In the genomic region with DNA sequence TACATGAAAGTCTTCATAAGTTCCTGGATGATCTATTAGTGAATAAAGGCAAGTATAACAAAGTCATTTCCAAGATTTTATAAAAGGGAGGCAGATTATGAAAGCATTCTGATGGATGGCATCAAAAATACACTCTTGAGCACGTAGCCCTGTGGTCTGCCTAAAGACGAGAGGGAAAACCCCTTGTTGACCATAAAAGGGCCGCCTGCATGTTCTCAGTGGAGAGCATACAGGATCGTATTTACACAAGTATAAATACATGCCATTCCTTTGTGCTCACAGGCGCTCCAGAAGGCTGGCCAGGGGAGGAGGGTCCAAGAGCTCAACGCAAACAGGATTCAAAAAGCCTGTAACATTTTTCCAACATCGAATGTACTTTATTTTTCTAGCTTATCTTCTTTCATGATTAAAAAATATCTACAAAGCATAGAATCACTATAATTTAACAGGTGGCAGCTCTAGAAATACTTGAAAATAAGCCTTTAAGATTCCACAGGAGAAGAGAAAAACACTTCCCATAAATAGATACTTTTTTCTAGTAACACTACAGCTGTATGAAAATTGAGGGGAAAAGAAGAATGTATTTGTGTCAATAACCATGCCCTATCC, we compare ENCODE assay signal across 8 cellular contexts. TPM values are rescaled to one million over a fixed set of nuclear protein-coding genes. Genes with fewer than 3 reads are reported as not detected.
DNase-seq lines count a peak whose midpoint lies in the region; ATAC-seq and TF ChIP-seq lines count a peak whose summit lies in the region.

No MANE protein-coding gene starts in this region.

- H3K36me3 ChIP-seq in RWPE2 (ENCODE audit: low read depth) (peaks cover 12% of the 10 kb centered on the region), gastrocnemius medialis (no peaks in the 10 kb centered on the region)

- in situ Hi-C loops in gastrocnemius medialis (cut with MboI; ENCODE audit: low sequenced_read_pairs in 4 of 4), result no loop called here

- no peak for TF ChIP-seq POLR2A in gastrocnemius medialis (IDR thresholded peaks at IDR 0.05)

- ATAC-seq in RWPE2 (ENCODE audit: low read depth) (peak; percentile 92), Right ventricle myocardium superior (ENCODE audit: poor library complexity) (peak; percentile 76), gastrocnemius medialis (peak; percentile 55 to 59), HG03159 (IDR thresholded peaks at IDR 0.05; ENCODE audit: unreplicated experiment) (no peak), HG03521 (IDR thresholded peaks at IDR 0.05; ENCODE audit: unreplicated experiment) (no peak)

- intact Hi-C loops in Right ventricle myocardium superior (cut with DNase I), result no loop called here
- intact Hi-C loops in gastrocnemius medialis (cut with DNase I; ENCODE audit: low total_unique reads), result no loop called here

- no peaks in the 10 kb centered on the region for H3K27me3 ChIP-seq in RWPE2 (ENCODE audit: insufficient read depth, poor library complexity, severe bottlenecking)
- H3K27me3 ChIP-seq in gastrocnemius medialis, result no peaks in the 10 kb centered on the region

- H3K4me3 ChIP-seq in HFF-Myc (replicated peaks; ENCODE audit: low read depth, low read length) (no peak overlapping the region), RWPE2 (ENCODE audit: severe bottlenecking) (no peak overlapping the region), gastrocnemius medialis (peak overlapping the region; percentile 37 to 52 (median 39))

- H3K4me1 ChIP-seq in RWPE2 (ENCODE audit: insufficient read depth, poor library complexity, severe bottlenecking) (peaks cover 84% of the 10 kb centered on the region), gastrocnemius medialis (peaks cover 40 to 46% of the 10 kb centered on the region in 2 donors)

- H3K27ac ChIP-seq in RWPE2 (ENCODE audit: poor library complexity, severe bottlenecking) (peak overlapping the region; percentile 95), gastrocnemius medialis (peak overlapping the region in 2 of 4 donors; percentile 13 to 14)

- no peaks in the 10 kb centered on the region for H3K9me3 ChIP-seq in RWPE2 (ENCODE audit: severe bottlenecking)
- no peaks in the 10 kb centered on the region for H3K9me3 ChIP-seq in gastrocnemius medialis

- DNase-seq in HFF-Myc (ENCODE audit: extremely low read depth, low read depth) (peak; percentile 80), RWPE2 (ENCODE audit: low spot score) (peak; percentile 89), Right ventricle myocardium superior (peak; percentile 35), gastrocnemius medialis (peak in 1 of 2 donors; percentile 19), epidermal melanocyte (ENCODE audit: insufficient read length, low spot score) (no peak)
- DNase-seq in activated effector memory CD4-positive, alpha-beta T cell treated with Interleukin-2 at 50 U/mL for 16 hours, result no peak

- no peak for TF ChIP-seq CTCF in HFF-Myc (IDR thresholded peaks at IDR 0.05; ENCODE audit: low read depth, low read length, missing control alignments)
- no peak for TF ChIP-seq CTCF in RWPE2 (IDR thresholded peaks at IDR 0.05; ENCODE audit: poor library complexity, severe bottlenecking)
- no peak for TF ChIP-seq CTCF in gastrocnemius medialis (IDR thresholded peaks at IDR 0.05 in 4 of 5, conservative IDR thresholded peaks at IDR 0.05 in 1 of 5)

RNA-seq across cellular contexts. Expression of a gene that starts 29.6 kb away (rescaled TPM):
- total RNA-seq in Right ventricle myocardium superior (14.9 TPM), gastrocnemius medialis (10 to 100 TPM in 1 of 4 donors, 1 to 10 TPM in 3; 4.4 to 10.7 (median 6.3) TPM)

Comparison
In these comparisons a context has a peak if more than half of its experiments do, and no peak if none do; other contexts are left out.
1. DNase-seq: peak in HFF-Myc (single experiment), RWPE2 (single experiment) and Right ventricle myocardium superior (single experiment); none in epidermal melanocyte (single experiment) and activated effector memory CD4-positive, alpha-beta T cell treated with Interleukin-2 at 50 U/mL for 16 hours (single experiment).
2. H3K4me3 ChIP-seq: peak in gastrocnemius medialis (4 of 4); none in HFF-Myc (single experiment) and RWPE2 (single experiment).
3. ATAC-seq: peak in RWPE2 (single experiment), Right ventricle myocardium superior (single experiment) and gastrocnemius medialis (2 of 2); none in HG03159 (single experiment) and HG03521 (single experiment).